1 cellular context compared by ENCODE assay signal in genomic region chr12:19010087-19010486, GRCh38.
TF ChIP-seq lines count a peak whose summit lies in the region.

No MANE protein-coding gene starts in this region.

TF ChIP-seq in GM23338, 12 proteins besides CTCF, POLR2A, EP300 and RAD21 (continued from another document):
- no peak for TF ChIP-seq ZNF462 (CRISPR knock-in tag; IDR thresholded peaks at IDR 0.05)
- TF ChIP-seq ETS1 (IDR thresholded peaks at IDR 0.05) = no peak
- no peak for TF ChIP-seq JUNB (IDR thresholded peaks at IDR 0.05; ENCODE audit: unreplicated experiment)
- TF ChIP-seq ZNF114 (CRISPR knock-in tag; IDR thresholded peaks at IDR 0.05) = no peak
- TF ChIP-seq EZH2 (IDR thresholded peaks at IDR 0.05; ENCODE audit: low read depth, unreplicated experiment) = no peak
- TF ChIP-seq STAT1 (IDR thresholded peaks at IDR 0.05; ENCODE audit: unreplicated experiment) = no peak
TF ChIP-seq in GM23338: peak in this region for 0.
